In genomic region chr14:22536853-22537338, GRCh38 we compare ENCODE assay signal across 8 cellular contexts. TPM values are rescaled to one million over a fixed set of nuclear protein-coding genes. Genes with fewer than 3 reads are reported as not detected.
DNase-seq lines count a peak whose midpoint lies in the region; ATAC-seq and TF ChIP-seq lines count a peak whose summit lies in the region.

No MANE protein-coding gene starts in this region.

- H3K9me3 Mint-ChIP-seq in natural killer cell = no peaks in the 10 kb centered on the region

- peaks cover 62% of the 10 kb centered on the region for H3K36me3 ChIP-seq in effector memory CD4-positive, alpha-beta T cell (ENCODE audit: control insufficient read depth, insufficient read depth, low read length)
- H3K36me3 ChIP-seq in thymus (ENCODE audit: control insufficient read depth, insufficient read depth) = peaks cover 58% of the 10 kb centered on the region

- TF ChIP-seq CTCF in natural killer cell (IDR thresholded peaks at IDR 0.05) = no peak

- no peak overlapping the region for H3K4me3 Mint-ChIP-seq in natural killer cell

- no peaks in the 10 kb centered on the region for H3K9me3 ChIP-seq in effector memory CD4-positive, alpha-beta T cell (ENCODE audit: control insufficient read depth, low read length)
- H3K9me3 ChIP-seq in thymus (ENCODE audit: control insufficient read depth) = no peaks in the 10 kb centered on the region

- H3K4me1 ChIP-seq in effector memory CD4-positive, alpha-beta T cell (ENCODE audit: control insufficient read depth, insufficient read depth, low read length, poor library complexity, severe bottlenecking) = peaks cover 93% of the 10 kb centered on the region
- H3K4me1 ChIP-seq in thymus (ENCODE audit: control insufficient read depth, insufficient read depth, low read length) = peaks cover 57% of the 10 kb centered on the region

- no peaks in the 10 kb centered on the region for H3K27me3 ChIP-seq in effector memory CD4-positive, alpha-beta T cell (replicated peaks; ENCODE audit: control insufficient read depth, insufficient read depth, low read length, poor library complexity, severe bottlenecking)
- no peaks in the 10 kb centered on the region for H3K27me3 ChIP-seq in thymus (ENCODE audit: control insufficient read depth, insufficient read depth)

- peak overlapping the region; percentile 28 for H3K4me3 ChIP-seq in effector memory CD4-positive, alpha-beta T cell (ENCODE audit: insufficient read depth, low read depth, low read length, poor library complexity, severe bottlenecking)
- peak overlapping the region; percentile 38 for H3K4me3 ChIP-seq in thymus (ENCODE audit: low read length)

- intact Hi-C loops in natural killer cell (cut with micrococcal nuclease) = loop anchor here (2.0 kb wide), 1 partner anchor 20 kb away; no protein-coding TSS in a partner anchor

- peak overlapping the region; percentile 99 for H3K27ac ChIP-seq in effector memory CD4-positive, alpha-beta T cell (ENCODE audit: insufficient read depth, low read length, poor library complexity, severe bottlenecking)
- peak overlapping the region; percentile 75 for H3K27ac ChIP-seq in thymus (ENCODE audit: low read depth)

- peak overlapping the region; percentile 58 for H3K27ac Mint-ChIP-seq in natural killer cell

- H3K4me1 Mint-ChIP-seq in natural killer cell = peaks cover 45 to 58% of the 10 kb centered on the region in 2 donors

- in situ Hi-C loops in KBM-7 (cut with MboI; ENCODE audit: low pct_unique_long_range_greater_than_20kb, low sequenced_read_pairs) = no loop called here

- H3K36me3 Mint-ChIP-seq in natural killer cell = peaks cover 10% of the 10 kb centered on the region

- WGBS in thymus = 80% methylated on average over 6 of the region's 6 CpGs

- no peaks in the 10 kb centered on the region for H3K27me3 Mint-ChIP-seq in natural killer cell (ENCODE audit: low read depth in 2 of 2)

- ATAC-seq in GM21529 (IDR thresholded peaks at IDR 0.05; ENCODE audit: unreplicated experiment) (peak; percentile 77), natural killer cell (peak; percentile 91 to 99 (median 92))

- DNase-seq in DMS79 (lab: John Stamatoyannopoulos, UW) (peak; percentile 30), KBM-7 (peak; percentile 63), natural killer cell (peak; percentile 40), NCI-H187 (lab: John Stamatoyannopoulos, UW) (no peak)
- peak; percentile 83 to 85 for DNase-seq in activated CD4-positive, alpha-beta T cell treated with anti-CD3 and anti-CD28 coated beads, Interleukin-2, amount 50 U/mL, for 4 hours
- peak; percentile 66 to 81 (median 69) for DNase-seq in effector memory CD4-positive, alpha-beta T cell

RNA-seq across cellular contexts. Expression of gene DAD1, which starts 52.1 kb away (rescaled TPM):
- 10 to 100 TPM; 79.5 to 97.9 (median 92.8) TPM for total RNA-seq in natural killer cell
- polyA plus RNA-seq in thymus = 237 TPM

Comparison
In these comparisons a context has a peak if more than half of its experiments do, and no peak if none do; other contexts are left out.
1. DNase-seq: peak in DMS79 (single experiment), KBM-7 (single experiment), activated CD4-positive, alpha-beta T cell treated with anti-CD3 and anti-CD28 coated beads, Interleukin-2, amount 50 U/mL, for 4 hours (2 of 2), effector memory CD4-positive, alpha-beta T cell (3 of 3) and natural killer cell (single experiment); none in NCI-H187 (0 of 2).